16 cellular contexts compared by ENCODE assay signal in the genomic region with DNA sequence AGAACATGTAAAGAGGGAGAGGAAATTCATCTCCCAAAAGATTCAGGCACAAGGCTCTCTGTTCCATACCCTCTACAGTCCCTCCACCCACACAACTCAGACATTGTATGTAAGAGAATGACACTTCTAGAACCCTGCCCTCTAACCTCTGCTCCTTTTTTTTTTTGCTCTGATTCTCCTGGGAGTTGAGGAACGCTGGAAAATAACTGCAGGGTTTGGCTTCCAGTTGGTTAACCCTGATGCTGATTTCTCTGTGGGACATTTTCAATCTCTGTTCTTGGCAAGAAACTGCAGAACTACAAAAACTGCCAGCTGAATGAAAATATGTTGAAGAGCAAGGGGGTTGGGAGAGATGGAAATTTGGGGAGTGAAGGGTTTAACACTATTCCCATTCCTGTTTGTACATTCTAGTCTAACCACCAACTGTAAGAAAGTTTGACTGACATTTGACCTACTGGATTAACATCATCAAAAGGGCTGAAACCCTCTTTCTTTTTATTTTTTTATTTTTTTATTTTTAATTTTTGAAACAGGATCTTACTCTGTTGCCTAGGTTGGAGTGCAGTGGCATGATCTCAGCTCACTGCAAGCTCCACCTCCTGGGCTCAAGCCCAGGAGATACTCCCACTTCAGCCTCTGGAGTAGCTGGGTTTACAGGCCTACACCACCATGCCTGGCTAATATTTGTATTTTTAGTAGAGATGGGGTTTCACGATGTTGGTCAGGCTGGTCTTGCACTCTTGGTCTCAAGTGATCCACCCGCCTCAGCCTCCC. TPM values are rescaled to one million over a fixed set of nuclear protein-coding genes. Genes with fewer than 3 reads are reported as not detected.
DNase-seq lines count a peak whose midpoint lies in the region; ATAC-seq, FAIRE-seq and TF ChIP-seq lines count a peak whose summit lies in the region.
"Had no signal": no experiment of that assay in that cellular context is flagged by ENCODE, and none has a peak within 500 bp of the region (broad histone marks: within the 10 kb centered on the region; RNA-seq: fewer than 3 reads in every experiment).

No MANE protein-coding gene starts in this region.

- POLR2A ChIA-PET in Caco-2 (lab: Charles Lee), result no interaction called here

- FAIRE-seq in pancreas (lab: Jason Lieb, UNC), result no peak
- FAIRE-seq: K562, RCC 7860 had no signal

- H3K36me3 ChIP-seq in Caco-2 (ENCODE audit: control insufficient read depth, insufficient read depth, low read length) (no peaks in the 10 kb centered on the region), right atrium auricular region (no peaks in the 10 kb centered on the region), pancreas (no peaks in the 10 kb centered on the region)

- H3K27me3 ChIP-seq in Caco-2 (replicated peaks; ENCODE audit: control insufficient read depth, insufficient read depth, low read length) (no peaks in the 10 kb centered on the region), right atrium auricular region (no peaks in the 10 kb centered on the region), pancreas (no peaks in the 10 kb centered on the region)

- H3K36me3 Mint-ChIP-seq in Caco-2 (ENCODE audit: insufficient read depth, unreplicated experiment) (no peaks in the 10 kb centered on the region), brain (no peaks in the 10 kb centered on the region), HFFc6 (ENCODE audit: low read depth) (no peaks in the 10 kb centered on the region)
- no peaks in the 10 kb centered on the region for H3K36me3 Mint-ChIP-seq in activated T-cell treated with anti-CD3 and anti-CD28 coated beads, Interleukin-2, amount 50 U/mL, for 72 hours (ENCODE audit: insufficient read depth in 2 of 2)

- H3K4me1 Mint-ChIP-seq in Caco-2 (ENCODE audit: low read depth, unreplicated experiment), result peaks cover 22% of the 10 kb centered on the region
- peaks cover 16% of the 10 kb centered on the region for H3K4me1 Mint-ChIP-seq in brain
- peaks cover 47% of the 10 kb centered on the region for H3K4me1 Mint-ChIP-seq in HFFc6 (ENCODE audit: low read depth)
- H3K4me1 Mint-ChIP-seq in activated T-cell treated with anti-CD3 and anti-CD28 coated beads, Interleukin-2, amount 50 U/mL, for 72 hours (ENCODE audit: low read depth), result no peaks in the 10 kb centered on the region
- H3K4me1 Mint-ChIP-seq: activated CD4-positive, alpha-beta T cell treated with anti-CD3 and anti-CD28 coated beads, Interleukin-2, amount 10 ng/mL, durations not matched to agents 24 days and 14 days had no signal

- H3K4me3 ChIP-seq in Caco-2 (ENCODE audit: low read depth, low read length), result no peak overlapping the region
- H3K4me3 ChIP-seq in right atrium auricular region, result no peak overlapping the region
- H3K4me3 ChIP-seq in pancreas, result no peak overlapping the region
- H3K4me3 ChIP-seq: K562 had no signal

- H3K27me3 Mint-ChIP-seq in Caco-2 (ENCODE audit: insufficient read depth, unreplicated experiment) (no peaks in the 10 kb centered on the region), brain (peaks cover 7% of the 10 kb centered on the region), HFFc6 (ENCODE audit: insufficient read depth) (no peaks in the 10 kb centered on the region)
- no peaks in the 10 kb centered on the region for H3K27me3 Mint-ChIP-seq in activated T-cell treated with anti-CD3 and anti-CD28 coated beads, Interleukin-2, amount 50 U/mL, for 72 hours (ENCODE audit: low read depth)

- DNase-seq in Caco-2 (no peak), right atrium auricular region (ENCODE audit: low spot score) (no peak), pancreas (peak in 3 of 6 donors; percentile 26 to 47 (median 32)), HFFc6 (no peak), RKO (ENCODE audit: low spot score) (no peak)
- no peak for DNase-seq in activated T-cell treated with anti-CD3 and anti-CD28 coated beads, Interleukin-2, amount 50 U/mL, for 72 hours
- no peak for DNase-seq in activated CD4-positive, CD25-positive, alpha-beta regulatory T cell treated with anti-CD3 and anti-CD28 coated beads, Interleukin-2, amount 50 U/mL, for 72 hours
- DNase-seq: activated CD4-positive, alpha-beta T cell treated with anti-CD3 and anti-CD28 coated beads, Interleukin-2, amount 10 ng/mL, durations not matched to agents 24 days and 14 days; activated T-cell treated with anti-CD3 and anti-CD28 coated beads, Interleukin-2, amount 50 U/mL, for 24 hours; DMS153; NCI-H1105 treated with DMSO at 0.1 percent for 48 hours; NCI-H524 treated with DMSO at 0.1 percent for 48 hours; T-helper 2 cell had no signal

- no peaks in the 10 kb centered on the region for H3K9me3 ChIP-seq in Caco-2
- H3K9me3 ChIP-seq in right atrium auricular region, result no peaks in the 10 kb centered on the region
- no peaks in the 10 kb centered on the region for H3K9me3 ChIP-seq in pancreas

- H3K9me3 Mint-ChIP-seq in Caco-2 (ENCODE audit: unreplicated experiment) (peaks cover 8% of the 10 kb centered on the region), brain (peaks cover 0 to 11% (median 5%) of the 10 kb centered on the region in 5 experiments), HFFc6 (no peaks in the 10 kb centered on the region)
- H3K9me3 Mint-ChIP-seq in activated T-cell treated with anti-CD3 and anti-CD28 coated beads, Interleukin-2, amount 50 U/mL, for 72 hours, result no peaks in the 10 kb centered on the region
- H3K9me3 Mint-ChIP-seq: activated CD4-positive, alpha-beta T cell treated with anti-CD3 and anti-CD28 coated beads, Interleukin-2, amount 10 ng/mL, durations not matched to agents 24 days and 14 days; activated T-cell treated with anti-CD3 and anti-CD28 coated beads, Interleukin-2, amount 50 U/mL, for 24 hours had no signal

- H3K4me3 Mint-ChIP-seq in Caco-2 (ENCODE audit: unreplicated experiment), result no peak overlapping the region
- H3K4me3 Mint-ChIP-seq in brain, result no peak overlapping the region
- H3K4me3 Mint-ChIP-seq in HFFc6, result no peak overlapping the region
- H3K4me3 Mint-ChIP-seq in activated T-cell treated with anti-CD3 and anti-CD28 coated beads, Interleukin-2, amount 50 U/mL, for 72 hours, result no peak overlapping the region
- H3K4me3 Mint-ChIP-seq: activated CD4-positive, alpha-beta T cell treated with anti-CD3 and anti-CD28 coated beads, Interleukin-2, amount 10 ng/mL, durations not matched to agents 24 days and 14 days; activated T-cell treated with anti-CD3 and anti-CD28 coated beads, Interleukin-2, amount 50 U/mL, for 24 hours had no signal

- H3K27ac ChIP-seq in right atrium auricular region (peak overlapping the region; percentile 0 to 38), pancreas (peak overlapping the region in 1 of 4 donors; percentile 28)

- ATAC-seq in pancreas, result peak; percentile 84 to 95 (median 92)
- no peak for ATAC-seq in activated T-cell treated with anti-CD3 and anti-CD28 coated beads, Interleukin-2, amount 50 U/mL, for 72 hours (replicated peaks in 1 of 2)
- ATAC-seq: K562 had no signal

- BruUV-seq in Caco-2 (replicated peaks; lab: Mats Ljungman, UMichigan), result no TSS peak

- 54 to 56% methylated on average over 3 of the region's 3 CpGs for WGBS in pancreas, 2 donors

- H3K27ac Mint-ChIP-seq in Caco-2 (ENCODE audit: unreplicated experiment) (peak overlapping the region; percentile 60), brain (peak overlapping the region; percentile 2 to 67 (median 44)), HFFc6 (no peak overlapping the region)
- H3K27ac Mint-ChIP-seq in activated T-cell treated with anti-CD3 and anti-CD28 coated beads, Interleukin-2, amount 50 U/mL, for 72 hours, result no peak overlapping the region
- H3K27ac Mint-ChIP-seq: activated CD4-positive, alpha-beta T cell treated with anti-CD3 and anti-CD28 coated beads, Interleukin-2, amount 10 ng/mL, durations not matched to agents 24 days and 14 days; activated T-cell treated with anti-CD3 and anti-CD28 coated beads, Interleukin-2, amount 50 U/mL, for 24 hours had no signal

- CTCF ChIA-PET in Caco-2 (lab: Charles Lee), result no interaction called here

- no peak for TF ChIP-seq CTCF in Caco-2 (IDR thresholded peaks at IDR 0.05; ENCODE audit: insufficient read depth in 1 of 2, low read depth in 1 of 2, low read length in 1 of 2, severe bottlenecking in 1 of 2, unreplicated experiment in 1 of 2)
- TF ChIP-seq CTCF in brain (conservative IDR thresholded peaks at IDR 0.05), result no peak
- no peak for TF ChIP-seq CTCF in right atrium auricular region (IDR thresholded peaks at IDR 0.05)
- TF ChIP-seq CTCF in pancreas (IDR thresholded peaks at IDR 0.05), result no peak
- TF ChIP-seq CTCF in HFFc6 (IDR thresholded peaks at IDR 0.05), result no peak

- intact Hi-C loops in Caco-2 (cut with micrococcal nuclease; ENCODE audit: unreplicated experiment), result no loop called here
- intact Hi-C loops in pancreas (cut with DNase I), result no loop called here

- H3K4me1 ChIP-seq in Caco-2 (peaks cover 22% of the 10 kb centered on the region), right atrium auricular region (peaks cover 0 to 17% of the 10 kb centered on the region in 2 donors), pancreas (peaks cover 1 to 7% (median 5%) of the 10 kb centered on the region in 3 donors)

RNA-seq across cellular contexts. Expression of a gene that starts 14.5 kb away (rescaled TPM):
- total RNA-seq in Caco-2 (2022), result 63.6 and 64.9 TPM in 2 replicates
- 6.5 TPM for polyA plus RNA-seq in brain (ENCODE audit: insufficient read depth, low read depth, low replicate concordance)
- total RNA-seq in right atrium auricular region, result 10 to 100 TPM; 28.5 to 34.8 TPM
- 10 to 100 TPM; 22.1 to 45.1 (median 28.1) TPM for total RNA-seq in pancreas
- 10 to 100 TPM; 19.7 to 27.9 TPM for polyA plus RNA-seq in pancreas
- total RNA-seq in HFFc6 (2021; fragmentation: NEBNext Ultra II Directional; extraction: Animal tissue kit (Norgen Biotek cat#: 25700)), result 10 to 100 TPM; 21.1 to 30.5 (median 22.4) TPM
- under 1 TPM; 0.41 to 0.67 TPM for total RNA-seq in activated T-cell treated with anti-CD3 and anti-CD28 coated beads, Interleukin-2, amount 50 U/mL, for 72 hours

Comparison
In these comparisons a context has a peak if more than half of its experiments do, and no peak if none do; other contexts are left out.
1. H3K27ac Mint-ChIP-seq: peak in Caco-2 (single experiment) and brain (5 of 5); none in HFFc6 (single experiment) and activated T-cell treated with anti-CD3 and anti-CD28 coated beads, Interleukin-2, amount 50 U/mL, for 72 hours (single experiment).
2. ATAC-seq: peak in pancreas (4 of 4); none in activated T-cell treated with anti-CD3 and anti-CD28 coated beads, Interleukin-2, amount 50 U/mL, for 72 hours (0 of 2).
3. RNA of a gene that starts 14.5 kb away (total RNA-seq): 63.6 to 64.9 TPM in Caco-2, 28.5 to 34.8 TPM in right atrium auricular region, 22.1 to 45.1 TPM in pancreas and 21.1 to 30.5 TPM in HFFc6; 0.41 to 0.67 TPM in activated T-cell treated with anti-CD3 and anti-CD28 coated beads, Interleukin-2, amount 50 U/mL, for 72 hours; every median in the first group is over 10 times any median in the second.